Comparison of ENCODE assay signal across 21 cellular contexts in the genomic region with DNA sequence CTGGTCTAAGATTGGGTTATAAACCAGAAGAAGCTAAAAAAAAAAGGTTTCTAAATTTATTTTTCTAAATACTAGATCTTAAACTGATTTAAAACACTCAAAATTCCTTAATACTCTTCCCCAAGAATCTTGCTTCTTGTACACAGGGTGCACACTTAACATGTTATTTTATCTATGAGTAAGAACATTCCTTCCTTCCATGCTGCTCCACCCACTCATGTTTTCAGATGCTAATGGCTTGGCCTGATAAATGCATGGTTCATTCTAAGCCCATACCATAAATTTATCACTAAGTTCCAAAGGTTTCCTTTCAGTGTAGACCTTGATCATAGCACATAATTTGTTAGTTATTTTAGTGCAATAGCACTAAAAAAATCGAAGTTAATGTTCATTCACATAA. TPM values are rescaled to one million over a fixed set of nuclear protein-coding genes. Genes with fewer than 3 reads are reported as not detected.
DNase-seq lines count a peak whose midpoint lies in the region; ATAC-seq, FAIRE-seq and TF ChIP-seq lines count a peak whose summit lies in the region.
"Had no signal": no experiment of that assay in that cellular context is flagged by ENCODE, and none has a peak within 500 bp of the region (broad histone marks: within the 10 kb centered on the region; RNA-seq: fewer than 3 reads in every experiment).

No MANE protein-coding gene starts in this region.

- no peak for TF ChIP-seq CTCF in AG10803 (conservative IDR thresholded peaks at IDR 0.05; ENCODE audit: low read length)
- no peak for TF ChIP-seq CTCF in bronchial epithelial cell (IDR thresholded peaks at IDR 0.05; ENCODE audit: insufficient read depth, low read length, severe bottlenecking)
- no peak for TF ChIP-seq CTCF in hepatocyte (IDR thresholded peaks at IDR 0.05; ENCODE audit: poor library complexity)

- H3K36me3 ChIP-seq in MG63 (no peaks in the 10 kb centered on the region), bronchial epithelial cell (ENCODE audit: control insufficient read depth, insufficient read depth, low read length) (no peaks in the 10 kb centered on the region), hepatocyte (replicated peaks; ENCODE audit: insufficient read depth, low read depth) (no peaks in the 10 kb centered on the region)
- H3K36me3 ChIP-seq: neutrophil, right atrium auricular region had no signal

- DNase-seq in AG10803 (ENCODE audit: low read depth) (peak; percentile 31), MG63 (peak; percentile 5), bronchial epithelial cell (ENCODE audit: low read depth) (peak; percentile 54), hepatocyte (ENCODE audit: low spot score) (peak; percentile 39), NCI-H1092 (lab: John Stamatoyannopoulos, UW) (no peak), SHP77 (lab: John Stamatoyannopoulos, UW) (no peak), middle frontal gyrus (ENCODE audit: extremely low spot score, low spot score) (no peak), T-cell (no peak)
- DNase-seq: activated CD4-positive, alpha-beta memory T cell treated with anti-CD3 and anti-CD28 coated beads for 36 hours; activated naive CD4-positive, alpha-beta T cell treated with anti-CD3 and anti-CD28 coated beads, Interleukin-2, amount 50 U/mL, for 16 hours; activated T-cell treated with anti-CD3 and anti-CD28 coated beads, Interleukin-2, amount 50 U/mL, for 4 hours; body of pancreas; CD8-positive, alpha-beta T cell; DMS79; KG1; NCI-H2081; NCI-H524 had no signal

- ATAC-seq in T-cell (replicated peaks in 1 of 4), result no peak
- ATAC-seq: activated T-cell treated with anti-CD3 and anti-CD28 coated beads, Interleukin-2, amount 50 U/mL, for 4 hours; body of pancreas; CD8-positive, alpha-beta T cell; Right ventricle myocardium inferior; stimulated activated effector memory CD8-positive, alpha-beta T cell treated with anti-CD3 and anti-CD28 coated beads, Interleukin-12 subunit alpha, Interleukin-12 subunit beta, amount 100 ng/mL, for 72 hours had no signal

- H3K4me3 ChIP-seq in AG10803 (ENCODE audit: low read length) (no peak overlapping the region), MG63 (no peak overlapping the region), bronchial epithelial cell (ENCODE audit: low read depth, low read length) (no peak overlapping the region), hepatocyte (no peak overlapping the region)
- H3K4me3 ChIP-seq: body of pancreas, right atrium auricular region had no signal

- POLR2A ChIA-PET in T-cell (lab: Charles Lee), result interaction anchor here in 1 of 2 donors (0.6 kb wide), 1 partner anchor 301 kb away, joined by 3 read pairs; no protein-coding TSS in a partner anchor

- H3K27me3 Mint-ChIP-seq in T-cell, result no peaks in the 10 kb centered on the region
- H3K27me3 Mint-ChIP-seq: activated CD4-positive, alpha-beta memory T cell treated with anti-CD3 and anti-CD28 coated beads for 36 hours had no signal

- WGBS in hepatocyte (ENCODE audit: low lambda C conversion rate, missing lambda C conversion rate), result 63% methylated on average over 1 of the region's 1 CpG

- H3K9me3 ChIP-seq in MG63 (no peaks in the 10 kb centered on the region), hepatocyte (ENCODE audit: low read depth) (no peaks in the 10 kb centered on the region)
- H3K9me3 ChIP-seq: body of pancreas, neutrophil, right atrium auricular region had no signal

- H3K79me2 ChIP-seq in hepatocyte, result no peaks in the 10 kb centered on the region

- H4K20me1 ChIP-seq in hepatocyte (ENCODE audit: insufficient read depth, poor library complexity, severe bottlenecking), result no peaks in the 10 kb centered on the region

- H3K36me3 Mint-ChIP-seq in T-cell, result no peaks in the 10 kb centered on the region
- H3K36me3 Mint-ChIP-seq: activated CD4-positive, alpha-beta memory T cell treated with anti-CD3 and anti-CD28 coated beads for 36 hours; stimulated activated effector memory CD8-positive, alpha-beta T cell treated with anti-CD3 and anti-CD28 coated beads, Interleukin-12 subunit alpha, Interleukin-12 subunit beta, amount 100 ng/mL, for 72 hours had no signal

- FAIRE-seq in bronchial epithelial cell (lab: Jason Lieb, UNC), result no peak

- no peak overlapping the region for H3K4me2 ChIP-seq in hepatocyte

- no peaks in the 10 kb centered on the region for H3K27me3 ChIP-seq in MG63
- no peaks in the 10 kb centered on the region for H3K27me3 ChIP-seq in bronchial epithelial cell (ENCODE audit: control insufficient read depth, insufficient read depth, low read length)
- no peaks in the 10 kb centered on the region for H3K27me3 ChIP-seq in hepatocyte
- H3K27me3 ChIP-seq: body of pancreas, neutrophil, right atrium auricular region had no signal

- H3K27ac Mint-ChIP-seq in T-cell, result peak overlapping the region in 1 of 2 donors; percentile 9
- H3K27ac Mint-ChIP-seq: activated CD4-positive, alpha-beta memory T cell treated with anti-CD3 and anti-CD28 coated beads for 36 hours; CD8-positive, alpha-beta T cell; stimulated activated effector memory CD8-positive, alpha-beta T cell treated with anti-CD3 and anti-CD28 coated beads, Interleukin-12 subunit alpha, Interleukin-12 subunit beta, amount 100 ng/mL, for 72 hours had no signal

- H3K4me1 Mint-ChIP-seq in T-cell, result peaks cover 4 to 10% (median 10%) of the 10 kb centered on the region in 3 donors

- H2AFZ ChIP-seq in hepatocyte, result no peak overlapping the region

- CTCF ChIA-PET in T-cell (lab: Charles Lee), result interaction anchor here (0.5 to 1.2 kb wide), 4 partner anchors 19 to 466 kb away, joined by 3 to 4 read pairs (median 3); no protein-coding TSS in a partner anchor

- no peak overlapping the region for H3K4me3 Mint-ChIP-seq in T-cell
- H3K4me3 Mint-ChIP-seq: activated CD4-positive, alpha-beta memory T cell treated with anti-CD3 and anti-CD28 coated beads for 36 hours; activated T-cell treated with anti-CD3 and anti-CD28 coated beads, Interleukin-2, amount 50 U/mL, for 4 hours; CD8-positive, alpha-beta T cell; stimulated activated effector memory CD8-positive, alpha-beta T cell treated with anti-CD3 and anti-CD28 coated beads, Interleukin-12 subunit alpha, Interleukin-12 subunit beta, amount 100 ng/mL, for 72 hours had no signal

- H3K27ac ChIP-seq in hepatocyte, result no peak overlapping the region
- H3K27ac ChIP-seq: body of pancreas, neutrophil, right atrium auricular region had no signal

- no peaks in the 10 kb centered on the region for H3K9me3 Mint-ChIP-seq in T-cell
- H3K9me3 Mint-ChIP-seq: activated CD4-positive, alpha-beta memory T cell treated with anti-CD3 and anti-CD28 coated beads for 36 hours; activated T-cell treated with anti-CD3 and anti-CD28 coated beads, Interleukin-2, amount 50 U/mL, for 4 hours; CD8-positive, alpha-beta T cell; stimulated activated effector memory CD8-positive, alpha-beta T cell treated with anti-CD3 and anti-CD28 coated beads, Interleukin-12 subunit alpha, Interleukin-12 subunit beta, amount 100 ng/mL, for 72 hours had no signal

- no peaks in the 10 kb centered on the region for H3K9me2 ChIP-seq in hepatocyte (replicated peaks; ENCODE audit: insufficient read depth)

- H3K4me1 ChIP-seq in hepatocyte (ENCODE audit: insufficient read depth), result peaks cover 6% of the 10 kb centered on the region
- H3K4me1 ChIP-seq: body of pancreas, right atrium auricular region had no signal

RNA-seq across cellular contexts. Expression of a gene that starts 8.1 kb away (rescaled TPM):
- total RNA-seq in MG63 (2014; rRNA removed; shearing (Covaris generic); ENCODE audit: low replicate concordance), result 0.13 TPM in 1 of 2 replicates, not detected in the other
- total RNA-seq in bronchial epithelial cell, result 0.26 and 0.64 TPM in 2 replicates
- 0.83 and 0.84 TPM in 2 replicates for total RNA-seq in hepatocyte
- 0.36 and 0.58 TPM in 2 replicates for polyA plus RNA-seq in hepatocyte
- 1 to 10 TPM; 1.8 to 4.5 (median 4.5) TPM for total RNA-seq in T-cell

RNA-seq across cellular contexts. Expression of a gene that starts 8.4 kb away (rescaled TPM):
- 0.99 and 2.5 TPM in 2 replicates for total RNA-seq in MG63 (2014; rRNA removed; shearing (Covaris generic); ENCODE audit: low replicate concordance)
- total RNA-seq in bronchial epithelial cell (4.2 and 6.1 TPM in 2 replicates), hepatocyte (4.9 and 5.0 TPM in 2 replicates), T-cell (1 to 10 TPM; 4.3 to 6.1 (median 5.1) TPM)
- polyA plus RNA-seq in hepatocyte, result 1.5 TPM in 2 replicates

Comparison
In these comparisons a context has a peak if more than half of its experiments do, and no peak if none do; other contexts are left out.
1. DNase-seq: peak in AG10803 (single experiment), MG63 (single experiment), bronchial epithelial cell (single experiment) and hepatocyte (single experiment); none in NCI-H1092 (single experiment), SHP77 (0 of 2), middle frontal gyrus (single experiment) and T-cell (0 of 34).